26 cellular contexts compared by ENCODE assay signal in genomic region chr14:69913686-69914085, GRCh38. TPM values are rescaled to one million over a fixed set of nuclear protein-coding genes. Genes with fewer than 3 reads are reported as not detected.
"Had no signal": no experiment of that assay in that cellular context is flagged by ENCODE, and none has a peak within 500 bp of the region (broad histone marks: within the 10 kb centered on the region; RNA-seq: fewer than 3 reads in every experiment).

No MANE protein-coding gene starts in this region.

- H3K9ac ChIP-seq: neural progenitor cell, parathyroid adenoma had no signal

- H3K36me3 ChIP-seq: neural progenitor cell, ovary, right lobe of liver, sigmoid colon, spleen, stomach, thoracic aorta, tibial artery, transverse colon, upper lobe of right lung, uterus had no signal

- H3K27me3 ChIP-seq: neural progenitor cell, ovary, right lobe of liver, sigmoid colon, stomach, tibial artery, transverse colon, upper lobe of right lung, uterus had no signal

- H3K4me2 ChIP-seq: neural progenitor cell had no signal

- DNase-seq: naive thymus-derived CD4-positive, alpha-beta T cell; natural killer cell; occipital lobe; ovary; posterior cingulate gyrus; psoas muscle; right cardiac atrium; right lobe of liver; sigmoid colon; small intestine; spleen; stimulated activated CD4-positive, alpha-beta T cell treated with anti-CD3 and anti-CD28 coated beads, Interleukin-12 subunit alpha, Interleukin-12 subunit beta, amount 100 ng/mL, for 4 hours; stimulated activated CD4-positive, alpha-beta T cell treated with anti-CD3 and anti-CD28 coated beads, Interleukin-1b, Interleukin-23, amount 100 ng/mL, for 48 hours; stimulated activated CD4-positive, alpha-beta T cell treated with anti-CD3 and anti-CD28 coated beads, Interleukin-4, amount 100 ng/mL, for 1 hour; stimulated activated CD4-positive, alpha-beta T cell treated with anti-CD3 and anti-CD28 coated beads, Interleukin-4, amount 100 ng/mL, for 4 hours; stimulated activated CD8-positive, alpha-beta memory T cell treated with anti-CD3 and anti-CD28 coated beads, Interleukin-4, amount 100 ng/mL, for 48 hours; stimulated activated naive B cell treated with anti-CD40 and anti-IgM and Interleukin-4, amounts not matched to agents 10 μg/mL and 1 μg/mL and 100 μg/mL, for 72 hours; stimulated activated naive CD4-positive, alpha-beta T cell treated with Interleukin-2 at 50 U/mL for 16 hours; stomach; tibial artery; transverse colon; upper lobe of right lung; uterus had no signal

- H3K4me1 ChIP-seq: parathyroid adenoma, sigmoid colon, spleen, stomach, transverse colon, upper lobe of right lung, uterus had no signal

- ATAC-seq: naive thymus-derived CD4-positive, alpha-beta T cell; natural killer cell; psoas muscle; right cardiac atrium; right lobe of liver; stimulated activated naive B cell treated with anti-CD40 and anti-IgM and Interleukin-4, amounts not matched to agents 10 μg/mL and 1 μg/mL and 100 μg/mL, for 72 hours; upper lobe of right lung had no signal

- H3K9me3 ChIP-seq: ovary, psoas muscle, right lobe of liver, sigmoid colon, spleen, stomach, thoracic aorta, tibial artery, transverse colon, upper lobe of right lung, uterus had no signal

- H3K79me2 ChIP-seq: parathyroid adenoma had no signal

- H3K27ac ChIP-seq: neural progenitor cell, ovary, parathyroid adenoma, psoas muscle, right lobe of liver, sigmoid colon, spleen, stomach, thoracic aorta, tibial artery, transverse colon, upper lobe of right lung, uterus had no signal

- H2AFZ ChIP-seq: neural progenitor cell, parathyroid adenoma had no signal

- H3K4me3 ChIP-seq: neural progenitor cell, ovary, psoas muscle, right lobe of liver, sigmoid colon, spleen, stomach, thoracic aorta, tibial artery, transverse colon, upper lobe of right lung, uterus had no signal

- FAIRE-seq: small intestine had no signal

RNA-seq across cellular contexts. Expression of gene SMOC1, which starts 34.5 kb away (rescaled TPM):
- total RNA-seq: natural killer cell had no signal
- polyA plus RNA-seq: naive thymus-derived CD4-positive, alpha-beta T cell had no signal
